ENCODE assay signal across 1 cellular context in the genomic region with DNA sequence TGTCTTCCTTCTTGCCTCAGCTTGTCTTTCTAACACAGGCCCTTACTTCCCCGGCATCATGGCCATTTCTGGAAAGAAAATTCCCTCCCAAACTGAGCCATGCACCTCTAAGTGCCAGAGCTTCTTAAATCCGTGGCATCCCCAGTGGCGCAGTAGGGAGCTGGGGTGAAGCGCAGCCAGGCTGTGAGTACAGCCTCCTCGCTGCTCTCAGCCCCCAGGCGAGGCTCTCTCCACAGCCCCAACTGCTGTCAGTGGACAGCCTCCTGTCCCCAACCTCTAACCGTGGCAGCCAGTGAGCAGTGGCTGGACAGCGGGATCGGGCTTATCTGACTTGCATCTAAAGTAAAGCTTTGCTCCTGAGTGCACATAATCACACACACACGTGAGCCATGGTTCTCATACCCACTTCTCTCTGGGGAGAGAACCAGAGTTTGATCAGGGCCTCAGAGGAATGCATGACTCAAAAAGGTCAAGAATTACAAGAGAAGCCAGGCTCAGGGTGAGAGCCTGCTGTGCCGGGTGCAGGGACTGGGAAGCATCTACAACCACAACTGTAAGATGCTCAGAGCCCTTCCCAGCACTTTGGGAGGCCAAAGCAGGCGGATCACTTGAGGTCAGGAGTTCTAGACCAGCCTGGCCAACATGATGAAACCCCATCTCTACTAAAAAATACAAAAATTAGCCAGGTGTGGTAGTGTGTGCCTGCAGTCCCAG.
TF ChIP-seq lines count a peak whose summit lies in the region.

No MANE protein-coding gene starts in this region.

TF ChIP-seq in HepG2, 621 proteins besides CTCF, POLR2A, EP300 and RAD21 (continued from another document and continues in another):
- TF ChIP-seq PLRG1 (conservative IDR thresholded peaks at IDR 0.05) (no peak), POGZ (CRISPR knock-in tag; IDR thresholded peaks at IDR 0.05) (peak; percentile 35; the same call in 1 of the 2 replicates), SMARCC2 (IDR thresholded peaks at IDR 0.05) (no peak), BRF2 (CRISPR knock-in tag; IDR thresholded peaks at IDR 0.05) (no peak; the same call in 1 of the 2 replicates), ZNF180 (CRISPR knock-in tag; IDR thresholded peaks at IDR 0.05; ENCODE audit: borderline replicate concordance, low read depth) (no peak), CCAR2 (optimal IDR thresholded peaks at IDR 0.05; ENCODE audit: low read depth, low read length) (no peak), MIER3 (CRISPR knock-in tag; IDR thresholded peaks at IDR 0.05; ENCODE audit: borderline replicate concordance) (peak; percentile 89), MBNL3 (CRISPR knock-in tag; conservative IDR thresholded peaks at IDR 0.05) (no peak), ZNF570 (CRISPR knock-in tag; IDR thresholded peaks at IDR 0.05; ENCODE audit: borderline replicate concordance) (no peak; the same call in 1 of the 2 replicates), ZNF430 (CRISPR knock-in tag; IDR thresholded peaks at IDR 0.05) (peak; percentile 56; the same call in 1 of the 2 replicates), PHF20 (CRISPR knock-in tag; IDR thresholded peaks at IDR 0.05) (no peak), FOXM1 (CRISPR knock-in tag; IDR thresholded peaks at IDR 0.05) (no peak), ZNF850 (CRISPR knock-in tag; conservative IDR thresholded peaks at IDR 0.05) (no peak; the same call in 1 of the 2 replicates), FOXA1 (IDR thresholded peaks at IDR 0.05) (no peak), FOXA1 (CRISPR knock-in tag; IDR thresholded peaks at IDR 0.05) (peak; percentile 48; the same call in 1 of the 2 replicates), SNRNP70 (IDR thresholded peaks at IDR 0.05; ENCODE audit: low read depth, low read length) (no peak), MATR3 (CRISPR knock-in tag; IDR thresholded peaks at IDR 0.05) (no peak), SOX13 (IDR thresholded peaks at IDR 0.05) (peak; percentile 53; the same call in 1 of the 2 replicates), SOX13 (CRISPR knock-in tag; conservative IDR thresholded peaks at IDR 0.05 in 1 of 2, IDR thresholded peaks at IDR 0.05 in 1 of 2) (peak in 1 of 2 experiments; percentile 91; a peak in 2 of 4 replicates), ZNF703 (CRISPR knock-in tag; IDR thresholded peaks at IDR 0.05; ENCODE audit: borderline replicate concordance) (no peak), ZNF496 (CRISPR knock-in tag; IDR thresholded peaks at IDR 0.05; ENCODE audit: insufficient replicate concordance) (no peak), ZNF292 (CRISPR knock-in tag; IDR thresholded peaks at IDR 0.05; ENCODE audit: borderline replicate concordance, low read depth) (peak; percentile 76), CBX2 (IDR thresholded peaks at IDR 0.05; ENCODE audit: low read depth, low read length) (no peak), CBX2 (CRISPR knock-in tag; IDR thresholded peaks at IDR 0.05; ENCODE audit: low read depth) (no peak), FOXP1 (IDR thresholded peaks at IDR 0.05) (no peak), FOXP1 (CRISPR knock-in tag; IDR thresholded peaks at IDR 0.05) (peak; percentile 88), ZNF432 (CRISPR knock-in tag; IDR thresholded peaks at IDR 0.05; ENCODE audit: borderline replicate concordance) (no peak), ZSCAN31 (CRISPR knock-in tag; IDR thresholded peaks at IDR 0.05; ENCODE audit: low read depth) (no peak), RFX5 (IDR thresholded peaks at IDR 0.05; ENCODE audit: low read depth, low read length) (no peak), ZNF264 (CRISPR knock-in tag; IDR thresholded peaks at IDR 0.05) (no peak), ONECUT2 (CRISPR knock-in tag; IDR thresholded peaks at IDR 0.05) (no peak), TBX3 (IDR thresholded peaks at IDR 0.05; ENCODE audit: borderline replicate concordance) (peak; percentile 48; the same call in 1 of the 2 replicates)
- TF ChIP-seq, protein P1, sequence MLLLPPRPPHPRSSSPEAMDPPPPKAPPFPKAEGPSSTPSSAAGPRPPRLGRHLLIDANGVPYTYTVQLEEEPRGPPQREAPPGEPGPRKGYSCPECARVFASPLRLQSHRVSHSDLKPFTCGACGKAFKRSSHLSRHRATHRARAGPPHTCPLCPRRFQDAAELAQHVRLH (CRISPR knock-in tag; IDR thresholded peaks at IDR 0.05; ENCODE audit: borderline replicate concordance, low read depth): peak; percentile 84; the same call in 1 of the 2 replicates
- TF ChIP-seq, protein P2, sequence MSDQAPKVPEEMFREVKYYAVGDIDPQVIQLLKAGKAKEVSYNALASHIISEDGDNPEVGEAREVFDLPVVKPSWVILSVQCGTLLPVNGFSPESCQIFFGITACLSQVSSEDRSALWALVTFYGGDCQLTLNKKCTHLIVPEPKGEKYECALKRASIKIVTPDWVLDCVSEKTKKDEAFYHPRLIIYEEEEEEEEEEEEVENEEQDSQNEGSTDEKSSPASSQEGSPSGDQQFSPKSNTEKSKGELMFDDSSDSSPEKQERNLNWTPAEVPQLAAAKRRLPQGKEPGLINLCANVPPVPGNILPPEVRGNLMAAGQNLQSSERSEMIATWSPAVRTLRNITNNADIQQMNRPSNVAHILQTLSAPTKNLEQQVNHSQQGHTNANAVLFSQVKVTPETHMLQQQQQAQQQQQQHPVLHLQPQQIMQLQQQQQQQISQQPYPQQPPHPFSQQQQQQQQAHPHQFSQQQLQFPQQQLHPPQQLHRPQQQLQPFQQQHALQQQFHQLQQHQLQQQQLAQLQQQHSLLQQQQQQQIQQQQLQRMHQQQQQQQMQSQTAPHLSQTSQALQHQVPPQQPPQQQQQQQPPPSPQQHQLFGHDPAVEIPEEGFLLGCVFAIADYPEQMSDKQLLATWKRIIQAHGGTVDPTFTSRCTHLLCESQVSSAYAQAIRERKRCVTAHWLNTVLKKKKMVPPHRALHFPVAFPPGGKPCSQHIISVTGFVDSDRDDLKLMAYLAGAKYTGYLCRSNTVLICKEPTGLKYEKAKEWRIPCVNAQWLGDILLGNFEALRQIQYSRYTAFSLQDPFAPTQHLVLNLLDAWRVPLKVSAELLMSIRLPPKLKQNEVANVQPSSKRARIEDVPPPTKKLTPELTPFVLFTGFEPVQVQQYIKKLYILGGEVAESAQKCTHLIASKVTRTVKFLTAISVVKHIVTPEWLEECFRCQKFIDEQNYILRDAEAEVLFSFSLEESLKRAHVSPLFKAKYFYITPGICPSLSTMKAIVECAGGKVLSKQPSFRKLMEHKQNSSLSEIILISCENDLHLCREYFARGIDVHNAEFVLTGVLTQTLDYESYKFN (CRISPR knock-in tag; conservative IDR thresholded peaks at IDR 0.05): peak; percentile 66
- TF ChIP-seq, protein P3, sequence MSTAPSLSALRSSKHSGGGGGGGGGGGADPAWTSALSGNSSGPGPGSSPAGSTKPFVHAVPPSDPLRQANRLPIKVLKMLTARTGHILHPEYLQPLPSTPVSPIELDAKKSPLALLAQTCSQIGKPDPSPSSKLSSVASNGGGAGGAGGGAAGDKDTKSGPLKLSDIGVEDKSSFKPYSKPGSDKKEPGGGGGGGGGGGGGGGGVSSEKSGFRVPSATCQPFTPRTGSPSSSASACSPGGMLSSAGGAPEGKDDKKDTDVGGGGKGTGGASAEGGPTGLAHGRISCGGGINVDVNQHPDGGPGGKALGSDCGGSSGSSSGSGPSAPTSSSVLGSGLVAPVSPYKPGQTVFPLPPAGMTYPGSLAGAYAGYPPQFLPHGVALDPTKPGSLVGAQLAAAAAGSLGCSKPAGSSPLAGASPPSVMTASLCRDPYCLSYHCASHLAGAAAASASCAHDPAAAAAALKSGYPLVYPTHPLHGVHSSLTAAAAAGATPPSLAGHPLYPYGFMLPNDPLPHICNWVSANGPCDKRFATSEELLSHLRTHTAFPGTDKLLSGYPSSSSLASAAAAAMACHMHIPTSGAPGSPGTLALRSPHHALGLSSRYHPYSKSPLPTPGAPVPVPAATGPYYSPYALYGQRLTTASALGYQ (CRISPR knock-in tag; IDR thresholded peaks at IDR 0.05): no peak
- TF ChIP-seq, protein P4, sequence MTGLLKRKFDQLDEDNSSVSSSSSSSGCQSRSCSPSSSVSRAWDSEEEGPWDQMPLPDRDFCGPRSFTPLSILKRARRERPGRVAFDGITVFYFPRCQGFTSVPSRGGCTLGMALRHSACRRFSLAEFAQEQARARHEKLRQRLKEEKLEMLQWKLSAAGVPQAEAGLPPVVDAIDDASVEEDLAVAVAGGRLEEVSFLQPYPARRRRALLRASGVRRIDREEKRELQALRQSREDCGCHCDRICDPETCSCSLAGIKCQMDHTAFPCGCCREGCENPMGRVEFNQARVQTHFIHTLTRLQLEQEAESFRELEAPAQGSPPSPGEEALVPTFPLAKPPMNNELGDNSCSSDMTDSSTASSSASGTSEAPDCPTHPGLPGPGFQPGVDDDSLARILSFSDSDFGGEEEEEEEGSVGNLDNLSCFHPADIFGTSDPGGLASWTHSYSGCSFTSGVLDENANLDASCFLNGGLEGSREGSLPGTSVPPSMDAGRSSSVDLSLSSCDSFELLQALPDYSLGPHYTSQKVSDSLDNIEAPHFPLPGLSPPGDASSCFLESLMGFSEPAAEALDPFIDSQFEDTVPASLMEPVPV (CRISPR knock-in tag; IDR thresholded peaks at IDR 0.05): no peak; the same call in 1 of the 2 replicates
- TF ChIP-seq, protein P5, sequence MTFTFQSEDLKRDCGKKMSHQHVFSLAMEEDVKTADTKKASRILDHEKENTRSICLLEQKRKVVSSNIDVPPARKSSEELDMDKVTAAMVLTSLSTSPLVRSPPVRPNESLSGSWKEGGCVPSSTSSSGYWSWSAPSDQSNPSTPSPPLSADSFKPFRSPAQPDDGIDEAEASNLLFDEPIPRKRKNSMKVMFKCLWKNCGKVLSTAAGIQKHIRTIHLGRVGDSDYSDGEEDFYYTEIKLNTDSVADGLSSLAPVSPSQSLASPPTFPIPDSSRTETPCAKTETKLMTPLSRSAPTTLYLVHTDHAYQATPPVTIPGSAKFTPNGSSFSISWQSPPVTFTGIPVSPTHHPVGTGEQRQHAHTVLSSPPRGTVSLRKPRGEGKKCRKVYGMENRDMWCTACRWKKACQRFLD (CRISPR knock-in tag; IDR thresholded peaks at IDR 0.05; ENCODE audit: borderline replicate concordance): no peak
- TF ChIP-seq, protein P6, sequence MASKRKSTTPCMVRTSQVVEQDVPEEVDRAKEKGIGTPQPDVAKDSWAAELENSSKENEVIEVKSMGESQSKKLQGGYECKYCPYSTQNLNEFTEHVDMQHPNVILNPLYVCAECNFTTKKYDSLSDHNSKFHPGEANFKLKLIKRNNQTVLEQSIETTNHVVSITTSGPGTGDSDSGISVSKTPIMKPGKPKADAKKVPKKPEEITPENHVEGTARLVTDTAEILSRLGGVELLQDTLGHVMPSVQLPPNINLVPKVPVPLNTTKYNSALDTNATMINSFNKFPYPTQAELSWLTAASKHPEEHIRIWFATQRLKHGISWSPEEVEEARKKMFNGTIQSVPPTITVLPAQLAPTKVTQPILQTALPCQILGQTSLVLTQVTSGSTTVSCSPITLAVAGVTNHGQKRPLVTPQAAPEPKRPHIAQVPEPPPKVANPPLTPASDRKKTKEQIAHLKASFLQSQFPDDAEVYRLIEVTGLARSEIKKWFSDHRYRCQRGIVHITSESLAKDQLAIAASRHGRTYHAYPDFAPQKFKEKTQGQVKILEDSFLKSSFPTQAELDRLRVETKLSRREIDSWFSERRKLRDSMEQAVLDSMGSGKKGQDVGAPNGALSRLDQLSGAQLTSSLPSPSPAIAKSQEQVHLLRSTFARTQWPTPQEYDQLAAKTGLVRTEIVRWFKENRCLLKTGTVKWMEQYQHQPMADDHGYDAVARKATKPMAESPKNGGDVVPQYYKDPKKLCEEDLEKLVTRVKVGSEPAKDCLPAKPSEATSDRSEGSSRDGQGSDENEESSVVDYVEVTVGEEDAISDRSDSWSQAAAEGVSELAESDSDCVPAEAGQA (IDR thresholded peaks at IDR 0.05; ENCODE audit: low read depth): 0 out of 2 replicates have a peak, but pooled peaks have one; percentile 47
- TF ChIP-seq, protein P6 (CRISPR knock-in tag; IDR thresholded peaks at IDR 0.05; ENCODE audit: borderline replicate concordance): no peak
- TF ChIP-seq, protein P7, sequence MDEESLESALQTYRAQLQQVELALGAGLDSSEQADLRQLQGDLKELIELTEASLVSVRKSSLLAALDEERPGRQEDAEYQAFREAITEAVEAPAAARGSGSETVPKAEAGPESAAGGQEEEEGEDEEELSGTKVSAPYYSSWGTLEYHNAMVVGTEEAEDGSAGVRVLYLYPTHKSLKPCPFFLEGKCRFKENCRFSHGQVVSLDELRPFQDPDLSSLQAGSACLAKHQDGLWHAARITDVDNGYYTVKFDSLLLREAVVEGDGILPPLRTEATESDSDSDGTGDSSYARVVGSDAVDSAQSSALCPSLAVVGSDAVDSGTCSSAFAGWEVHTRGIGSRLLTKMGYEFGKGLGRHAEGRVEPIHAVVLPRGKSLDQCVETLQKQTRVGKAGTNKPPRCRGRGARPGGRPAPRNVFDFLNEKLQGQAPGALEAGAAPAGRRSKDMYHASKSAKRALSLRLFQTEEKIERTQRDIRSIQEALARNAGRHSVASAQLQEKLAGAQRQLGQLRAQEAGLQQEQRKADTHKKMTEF (CRISPR knock-in tag; IDR thresholded peaks at IDR 0.05): peak; percentile 81
